In the genomic region with DNA sequence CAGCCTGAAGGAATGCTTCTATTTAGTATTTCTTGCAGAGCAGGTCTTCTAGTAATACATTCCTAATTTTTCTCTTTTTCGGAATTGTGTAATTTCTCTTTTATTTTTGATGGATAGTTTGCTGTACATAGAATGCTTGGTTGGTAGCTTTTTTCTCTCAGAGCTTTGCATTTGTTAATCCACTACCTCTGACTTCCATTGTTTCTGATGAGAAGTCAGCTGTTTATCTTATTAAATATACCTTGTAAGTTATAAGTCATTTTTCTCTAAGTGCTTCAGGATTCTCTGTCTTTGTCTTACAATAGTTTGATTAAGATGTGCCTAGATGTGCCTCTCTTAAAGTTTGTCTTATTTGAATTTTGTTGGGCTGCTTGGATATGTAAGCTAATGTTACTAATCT, we compare ENCODE assay signal across 22 cellular contexts.
"Had no signal": no experiment of that assay in that cellular context is flagged by ENCODE, and none has a peak within 500 bp of the region (broad histone marks: within the 10 kb centered on the region; RNA-seq: fewer than 3 reads in every experiment).

No MANE protein-coding gene starts in this region.

- H3K9me3 ChIP-seq: prostate gland, testis had no signal

- DNase-seq: activated naive CD4-positive, alpha-beta T cell; activated T-cell treated with anti-CD3 and anti-CD28 coated beads, Interleukin-2, amount 50 U/mL, for 24 hours; adrenal gland; effector memory CD4-positive, alpha-beta T cell; foreskin melanocyte; kidney; natural killer cell; spleen; stimulated activated CD4-positive, alpha-beta T cell treated with anti-CD3 and anti-CD28 coated beads, Interleukin-4, amount 100 ng/mL, for 1 hour; stimulated activated naive CD4-positive, alpha-beta T cell; testis; trophoblast cell; uterus had no signal

- H3K4me1 ChIP-seq: adrenal gland, prostate gland, spleen, testis, uterus had no signal

- H3K4me3 ChIP-seq: adrenal gland, lung, prostate gland, spleen, testis, uterus had no signal

- H3K4me3 Mint-ChIP-seq: activated naive CD8-positive, alpha-beta T cell; activated T-cell treated with anti-CD3 and anti-CD28 coated beads, Interleukin-2, amount 50 U/mL, for 24 hours; activated T-helper 17 cell treated with anti-CD3 and anti-CD28 coated beads, Interleukin-2, amount 50 U/mL, for 72 hours; central memory CD8-positive, alpha-beta T cell; mesothelial cell of epicardium had no signal

- H3K27me3 Mint-ChIP-seq: activated naive CD8-positive, alpha-beta T cell; activated T-cell treated with anti-CD3 and anti-CD28 coated beads, Interleukin-2, amount 50 U/mL, for 24 hours; activated T-helper 17 cell treated with anti-CD3 and anti-CD28 coated beads, Interleukin-2, amount 50 U/mL, for 72 hours; central memory CD8-positive, alpha-beta T cell had no signal

- ATAC-seq: activated T-helper 17 cell treated with anti-CD3 and anti-CD28 coated beads, Interleukin-2, amount 50 U/mL, for 72 hours; esophagus mucosa; natural killer cell had no signal

- H3K36me3 ChIP-seq: adrenal gland, prostate gland, spleen, uterus had no signal

- H3K27ac Mint-ChIP-seq: activated naive CD8-positive, alpha-beta T cell; activated T-cell treated with anti-CD3 and anti-CD28 coated beads, Interleukin-2, amount 50 U/mL, for 24 hours; activated T-helper 17 cell treated with anti-CD3 and anti-CD28 coated beads, Interleukin-2, amount 50 U/mL, for 72 hours; mesothelial cell of epicardium; natural killer cell had no signal

- H3K27me3 ChIP-seq: adrenal gland, spleen, testis, uterus had no signal

- FAIRE-seq: astrocyte, colon had no signal

- H3K4me1 Mint-ChIP-seq: activated T-helper 17 cell treated with anti-CD3 and anti-CD28 coated beads, Interleukin-2, amount 50 U/mL, for 72 hours; central memory CD8-positive, alpha-beta T cell; natural killer cell had no signal

- H3K27ac ChIP-seq: adrenal gland, prostate gland, spleen, testis, uterus had no signal
